In the genomic region with DNA sequence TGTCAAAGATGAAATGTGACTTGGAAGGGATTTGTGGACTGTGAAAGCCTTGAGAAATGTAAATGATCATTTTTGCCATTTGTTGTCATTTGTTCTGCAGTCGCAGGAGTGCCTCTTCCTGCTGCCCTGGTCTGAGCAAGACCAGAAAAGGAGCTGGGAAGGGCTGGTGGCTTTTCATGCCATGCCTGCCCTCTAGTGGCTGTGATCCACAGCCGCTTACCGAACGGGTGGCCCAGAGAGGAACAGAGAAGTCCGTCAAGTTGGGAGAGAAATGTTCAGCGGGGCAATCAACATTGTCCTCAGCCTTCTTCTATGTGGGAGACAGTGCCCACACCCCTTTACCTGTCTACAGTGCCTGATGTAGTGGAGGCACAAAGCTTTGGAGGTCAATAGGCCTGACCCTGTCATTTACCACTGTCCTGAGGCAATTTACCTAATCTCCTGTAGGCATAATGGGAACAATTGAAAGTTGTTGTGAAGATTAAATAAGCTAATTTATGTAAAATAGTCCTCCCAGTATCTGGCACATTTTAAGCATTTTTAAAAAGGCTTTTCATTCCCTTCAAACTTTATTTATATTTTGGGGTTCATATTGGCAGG, we compare ENCODE assay signal across 9 cellular contexts.
A peak's percentile ranks its signal among the peaks of the same experiment; 100 is the strongest.
DNase-seq lines count a peak whose midpoint lies in the region; ATAC-seq, FAIRE-seq and TF ChIP-seq lines count a peak whose summit lies in the region.
"Had no signal": no experiment of that assay in that cellular context is flagged by ENCODE, and none has a peak within 500 bp of the region (broad histone marks: within the 10 kb centered on the region; RNA-seq: fewer than 3 reads in every experiment).

No MANE protein-coding gene starts in this region.

- no peak overlapping the region for H3K9ac ChIP-seq in PC-3 (ENCODE audit: low read length)

- ATAC-seq in GM21619 (IDR thresholded peaks at IDR 0.05; ENCODE audit: unreplicated experiment) (peak; percentile 93), PC-3 (peak; percentile 100), upper lobe of right lung (peak; percentile 98)

- no peaks in the 10 kb centered on the region for H3K36me3 Mint-ChIP-seq in activated T-helper 1 cell treated with anti-CD3 and anti-CD28 coated beads, Interleukin-12 subunit alpha, Interleukin-12 subunit beta, Interleukin-2, Interleukin-4 antibody, amounts not matched to agents 30 ng/mL and 10 ng/mL and 1 ng/mL, durations not matched to agents 14 hours and 24 hours and 36 hours (ENCODE audit: low read depth)

- CTCF ChIA-PET in PC-3 (lab: Charles Lee) = interaction anchor here (0.5 to 1.0 kb wide), 6 partner anchors 184 to 366 kb away, joined by 3 to 16 read pairs (median 4); no protein-coding TSS in a partner anchor

- H3K4me1 ChIP-seq in PC-3 (ENCODE audit: insufficient read depth, low read length) (0 out of 2 replicates have a peak, but pooled peaks cover 4% of the 10 kb centered on the region), ovary (ENCODE audit: insufficient read depth) (no peaks in the 10 kb centered on the region), upper lobe of right lung (no peaks in the 10 kb centered on the region)

- H3K9me3 Mint-ChIP-seq in activated T-helper 1 cell treated with anti-CD3 and anti-CD28 coated beads, Interleukin-12 subunit alpha, Interleukin-12 subunit beta, Interleukin-2, Interleukin-4 antibody, amounts not matched to agents 30 ng/mL and 10 ng/mL and 1 ng/mL, durations not matched to agents 14 hours and 24 hours and 36 hours = no peaks in the 10 kb centered on the region

- 6 to 8% (median 8%) methylated on average over 6 of the region's 6 CpGs for WGBS in ovary, 3 donors

- BruUV-seq in PC-3 (replicated peaks; lab: Mats Ljungman, UMichigan) = no TSS peak

- no peaks in the 10 kb centered on the region for H3K4me1 Mint-ChIP-seq in activated T-helper 1 cell treated with anti-CD3 and anti-CD28 coated beads, Interleukin-12 subunit alpha, Interleukin-12 subunit beta, Interleukin-2, Interleukin-4 antibody, amounts not matched to agents 30 ng/mL and 10 ng/mL and 1 ng/mL, durations not matched to agents 14 hours and 24 hours and 36 hours (ENCODE audit: low read depth)

- H3K9me2 ChIP-seq in PC-3 (replicated peaks; ENCODE audit: low read length) = no peaks in the 10 kb centered on the region

- no peaks in the 10 kb centered on the region for H3F3A ChIP-seq in PC-3 (ENCODE audit: low read length, unreplicated experiment)

- H3K27me3 Mint-ChIP-seq in activated T-helper 1 cell treated with anti-CD3 and anti-CD28 coated beads, Interleukin-12 subunit alpha, Interleukin-12 subunit beta, Interleukin-2, Interleukin-4 antibody, amounts not matched to agents 30 ng/mL and 10 ng/mL and 1 ng/mL, durations not matched to agents 14 hours and 24 hours and 36 hours (ENCODE audit: insufficient read depth) = no peaks in the 10 kb centered on the region

- H4K20me1 ChIP-seq in PC-3 (ENCODE audit: low read length) = no peaks in the 10 kb centered on the region

- peak overlapping the region; percentile 39 for H2AFZ ChIP-seq in PC-3 (ENCODE audit: low read length)

- H3K36me3 ChIP-seq in PC-3 (ENCODE audit: low read depth, low read length) (no peaks in the 10 kb centered on the region), ovary (no peaks in the 10 kb centered on the region), upper lobe of right lung (no peaks in the 10 kb centered on the region)

- H3K27ac ChIP-seq in PC-3 (ENCODE audit: low read length) (no peak overlapping the region), ovary (no peak overlapping the region), upper lobe of right lung (no peak overlapping the region)

- DNase-seq in HuH-7 (ENCODE audit: low spot score) (peak; percentile 63), PC-3 (peak; percentile 83), foreskin melanocyte (peak; percentile 61), ovary (peak; percentile 36 to 74 (median 66)), upper lobe of right lung (peak; percentile 85)
- peak; percentile 20 for DNase-seq in activated T-helper 1 cell treated with anti-CD3 and anti-CD28 coated beads, Interleukin-12 subunit alpha, Interleukin-12 subunit beta, Interleukin-2, Interleukin-4 antibody, amounts not matched to agents 30 ng/mL and 10 ng/mL and 1 ng/mL, durations not matched to agents 14 hours and 24 hours and 36 hours (ENCODE audit: low spot score)

- POLR2A ChIA-PET in PC-3 (lab: Charles Lee; ENCODE audit: unreplicated experiment) = interaction anchor here (0.7 kb wide), 1 partner anchor 188 kb away, joined by 6 read pairs; no protein-coding TSS in a partner anchor

- no peak for TF ChIP-seq EP300 in ovary (IDR thresholded peaks at IDR 0.05)

- no peak for TF ChIP-seq POLR2A in ovary (IDR thresholded peaks at IDR 0.05)

- H3K27ac Mint-ChIP-seq in activated T-helper 1 cell treated with anti-CD3 and anti-CD28 coated beads, Interleukin-12 subunit alpha, Interleukin-12 subunit beta, Interleukin-2, Interleukin-4 antibody, amounts not matched to agents 30 ng/mL and 10 ng/mL and 1 ng/mL, durations not matched to agents 14 hours and 24 hours and 36 hours = no peak overlapping the region

- no peaks in the 10 kb centered on the region for H3K9me3 ChIP-seq in PC-3 (ENCODE audit: low read length)
- no peaks in the 10 kb centered on the region for H3K9me3 ChIP-seq in ovary
- H3K9me3 ChIP-seq in upper lobe of right lung = no peaks in the 10 kb centered on the region

- intact Hi-C loops in PC-3 (cut with micrococcal nuclease) (loop anchor here (1.0 kb wide), 2 partner anchors 188 to 250 kb away; no protein-coding TSS in a partner anchor), ovary (cut with DNase I) (loop anchor here in 2 of 4 donors (5.0 to 10.0 kb wide), 2 partner anchors 187 to 189 kb away; no protein-coding TSS in a partner anchor), upper lobe of right lung (cut with DNase I) (loop anchor here (10.0 kb wide), 1 partner anchor 189 kb away; no protein-coding TSS in a partner anchor)
- intact Hi-C loops in activated T-helper 1 cell treated with anti-CD3 and anti-CD28 coated beads, Interleukin-12 subunit alpha, Interleukin-12 subunit beta, Interleukin-2, Interleukin-4 antibody, amounts not matched to agents 30 ng/mL and 10 ng/mL and 1 ng/mL, durations not matched to agents 14 hours and 24 hours and 36 hours (cut with micrococcal nuclease) = loop anchor here (1.0 to 10.0 kb wide), 3 partner anchors 188 to 449 kb away; a partner anchor contains a TSS

- peak overlapping the region; percentile 64 for H3K4me2 ChIP-seq in PC-3 (ENCODE audit: low read length)

- H3K4me3 ChIP-seq in PC-3 (ENCODE audit: low read length) = no peak overlapping the region
- H3K4me3 ChIP-seq in ovary = no peak overlapping the region
- H3K4me3 ChIP-seq in upper lobe of right lung = no peak overlapping the region

- H3K27me3 ChIP-seq in PC-3 (ENCODE audit: low read length) (peaks cover 18% of the 10 kb centered on the region; the same call in 1 of the 2 replicates), ovary (no peaks in the 10 kb centered on the region), upper lobe of right lung (no peaks in the 10 kb centered on the region)

- no peaks in the 10 kb centered on the region for H3K79me2 ChIP-seq in PC-3 (ENCODE audit: low read length)

- no peak overlapping the region for H3K4me3 Mint-ChIP-seq in activated T-helper 1 cell treated with anti-CD3 and anti-CD28 coated beads, Interleukin-12 subunit alpha, Interleukin-12 subunit beta, Interleukin-2, Interleukin-4 antibody, amounts not matched to agents 30 ng/mL and 10 ng/mL and 1 ng/mL, durations not matched to agents 14 hours and 24 hours and 36 hours

- TF ChIP-seq CTCF in PC-3 (conservative IDR thresholded peaks at IDR 0.05; ENCODE audit: low read depth, low read length) (peak; percentile 90), ovary (IDR thresholded peaks at IDR 0.05) (peak in 2 of 3 donors; percentile 20 to 49), upper lobe of right lung (IDR thresholded peaks at IDR 0.05) (peak; percentile 84)

- FAIRE-seq in G401.6 (lab: Jason Lieb, UNC) = peak; percentile 19
- FAIRE-seq: islet of Langerhans had no signal

Comparison
In these comparisons a context has a peak if more than half of its experiments do, and no peak if none do; other contexts are left out.
1. DNase-seq: peak in every context shown above with its lines; median percentile 85 in upper lobe of right lung; 83 in PC-3; 66 in ovary; 63 in HuH-7; 61 in foreskin melanocyte; 20 in activated T-helper 1 cell treated with anti-CD3 and anti-CD28 coated beads, Interleukin-12 subunit alpha, Interleukin-12 subunit beta, Interleukin-2, Interleukin-4 antibody, amounts not matched to agents 30 ng/mL and 10 ng/mL and 1 ng/mL, durations not matched to agents 14 hours and 24 hours and 36 hours.
2. CTCF ChIP-seq: peak in every context shown above with its lines; median percentile 90 in PC-3; 84 in upper lobe of right lung; 34 in ovary.